In the genomic region with DNA sequence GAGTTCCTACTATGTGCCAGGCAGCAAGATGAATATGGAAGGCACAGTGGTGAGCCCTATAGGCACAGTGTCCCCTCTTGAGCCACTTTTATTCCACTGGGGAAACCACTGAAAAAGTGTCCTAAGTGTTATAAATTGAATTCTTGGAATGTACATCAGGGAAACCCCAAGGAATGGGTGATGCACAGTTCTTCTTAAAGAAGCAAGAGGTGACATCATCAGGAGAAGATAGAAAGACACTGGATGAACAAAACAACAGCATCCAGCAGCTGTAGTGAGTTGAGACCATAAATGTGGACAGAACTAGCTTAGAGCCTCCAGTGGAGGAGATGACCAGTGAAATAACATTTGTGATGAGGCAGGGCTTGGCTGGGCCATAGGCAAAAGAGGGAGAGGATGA, we compare ENCODE assay signal across 24 cellular contexts.
"Had no signal": no experiment of that assay in that cellular context is flagged by ENCODE, and none has a peak within 500 bp of the region (broad histone marks: within the 10 kb centered on the region; RNA-seq: fewer than 3 reads in every experiment).

No MANE protein-coding gene starts in this region.

- H3K4me1 ChIP-seq: esophagus squamous epithelium, prostate gland, right atrium auricular region, sigmoid colon, suprapubic skin, transverse colon, vagina had no signal

- DNase-seq: cerebellar nuclear complex; dorsolateral prefrontal cortex; effector CD8-positive, alpha-beta T cell; endodermal cell; erythroblast; esophagus squamous epithelium; kidney; naive thymus-derived CD8-positive, alpha-beta T cell; nephron progenitor cell; nucleus accumbens; sigmoid colon; spleen; stimulated activated CD4-positive, alpha-beta T cell treated with anti-CD3 and anti-CD28 coated beads, Interleukin-4, amount 100 ng/mL, for 4 hours; transverse colon had no signal

- H3K27ac ChIP-seq: dorsolateral prefrontal cortex, esophagus squamous epithelium, prostate gland, right atrium auricular region, sigmoid colon, skin epidermis, spleen, suprapubic skin, transverse colon, vagina had no signal

- H3K4me3 Mint-ChIP-seq: endodermal cell; memory B cell; naive thymus-derived CD8-positive, alpha-beta T cell; nephron progenitor cell; stimulated activated memory B cell treated with anti-CD40 and anti-IgM and Interleukin-4, amounts not matched to agents 10 μg/mL and 1 μg/mL and 100 μg/mL, for 72 hours; stimulated activated naive CD8-positive, alpha-beta T cell treated with anti-CD3 and anti-CD28 coated beads, Interleukin-15, Interleukin-2, amounts not matched to agents 100 ng/mL and 50 ng/mL, for 24 hours had no signal

- H3K4me3 ChIP-seq: dorsolateral prefrontal cortex, esophagus squamous epithelium, lung, prostate gland, right atrium auricular region, sigmoid colon, skin epidermis, spleen, suprapubic skin, transverse colon, vagina had no signal

- H3K36me3 ChIP-seq: esophagus squamous epithelium, prostate gland, right atrium auricular region, sigmoid colon, spleen, suprapubic skin, transverse colon, vagina had no signal

- H3K9me3 ChIP-seq: esophagus squamous epithelium, prostate gland, right atrium auricular region, sigmoid colon, spleen, suprapubic skin, transverse colon, vagina had no signal

- H3K9me3 Mint-ChIP-seq: stimulated activated memory B cell treated with anti-CD40 and anti-IgM and Interleukin-4, amounts not matched to agents 10 μg/mL and 1 μg/mL and 100 μg/mL, for 72 hours had no signal

- H3K36me3 Mint-ChIP-seq: memory B cell had no signal

- H3K27me3 Mint-ChIP-seq: memory B cell; naive thymus-derived CD8-positive, alpha-beta T cell; stimulated activated memory B cell treated with anti-CD40 and anti-IgM and Interleukin-4, amounts not matched to agents 10 μg/mL and 1 μg/mL and 100 μg/mL, for 72 hours had no signal

- H3K4me1 Mint-ChIP-seq: endodermal cell had no signal

- ATAC-seq: left lobe of liver; naive thymus-derived CD8-positive, alpha-beta T cell; stimulated activated memory B cell treated with anti-CD40 and anti-IgM and Interleukin-4, amounts not matched to agents 10 μg/mL and 1 μg/mL and 100 μg/mL, for 72 hours had no signal

- H3K27me3 ChIP-seq: esophagus squamous epithelium, right atrium auricular region, sigmoid colon, spleen, suprapubic skin, transverse colon, vagina had no signal

- H3K27ac Mint-ChIP-seq: endodermal cell; memory B cell; nephron progenitor cell; stimulated activated memory B cell treated with anti-CD40 and anti-IgM and Interleukin-4, amounts not matched to agents 10 μg/mL and 1 μg/mL and 100 μg/mL, for 72 hours; stimulated activated naive CD8-positive, alpha-beta T cell treated with anti-CD3 and anti-CD28 coated beads, Interleukin-15, Interleukin-2, amounts not matched to agents 100 ng/mL and 50 ng/mL, for 24 hours had no signal
